In genomic region chr13:79901336-79901735, GRCh38 we compare ENCODE assay signal across 13 cellular contexts.
DNase-seq lines count a peak whose midpoint lies in the region; FAIRE-seq and TF ChIP-seq lines count a peak whose summit lies in the region.
"Had no signal": no experiment of that assay in that cellular context is flagged by ENCODE, and none has a peak within 500 bp of the region (broad histone marks: within the 10 kb centered on the region; RNA-seq: fewer than 3 reads in every experiment).

No MANE protein-coding gene starts in this region.

- TF ChIP-seq EP300 in esophagus muscularis mucosa (IDR thresholded peaks at IDR 0.05): no peak

- DNase-seq in D721Med (ENCODE audit: insufficient read length, low spot score) (no peak), MV-4-11 (lab: John Stamatoyannopoulos, UW) (peak; percentile 82), amniotic epithelial cell (ENCODE audit: low read depth) (peak; percentile 61), iPS-NIHi7 (ENCODE audit: extremely low spot score) (peak; percentile 29), esophagus muscularis mucosa (ENCODE audit: extremely low spot score) (no peak), osteoblast (ENCODE audit: insufficient read length, low spot score, missing footprints) (no peak), frontal cortex (ENCODE audit: low spot score in 2 of 2) (no peak), spleen (no peak)
- DNase-seq: activated CD4-positive, alpha-beta T cell treated with anti-CD3 and anti-CD28 coated beads, Interleukin-2, amount 10 ng/mL, durations not matched to agents 24 days and 14 days; activated naive CD4-positive, alpha-beta T cell treated with anti-CD3 and anti-CD28 coated beads, Interleukin-2, amount 10 ng/mL, durations not matched to agents 7 days and 5 days; CD4-positive, alpha-beta memory T cell; effector CD4-positive, alpha-beta T cell; NCI-H2081 treated with DMSO at 0.1 percent for 48 hours had no signal

- H3K79me2 ChIP-seq in osteoblast (ENCODE audit: insufficient read depth, low read length): no peaks in the 10 kb centered on the region

- H3K36me3 ChIP-seq in esophagus muscularis mucosa (no peaks in the 10 kb centered on the region), osteoblast (ENCODE audit: insufficient read depth, low read length) (no peaks in the 10 kb centered on the region), spleen (no peaks in the 10 kb centered on the region)

- TF ChIP-seq CTCF in D721Med (IDR thresholded peaks at IDR 0.05; ENCODE audit: insufficient read depth, missing control alignments) (peak; percentile 58), esophagus muscularis mucosa (IDR thresholded peaks at IDR 0.05) (no peak), osteoblast (IDR thresholded peaks at IDR 0.05; ENCODE audit: extremely low read depth, low read depth, low read length) (no peak), spleen (IDR thresholded peaks at IDR 0.05 in 8 of 11, conservative IDR thresholded peaks at IDR 0.05 in 3 of 11) (no peak)

- H3K4me1 ChIP-seq in esophagus muscularis mucosa: no peaks in the 10 kb centered on the region
- no peaks in the 10 kb centered on the region for H3K4me1 ChIP-seq in osteoblast (ENCODE audit: insufficient read depth, low read length)
- H3K4me1 ChIP-seq in spleen: peaks cover 0 to 5% (median 0%) of the 10 kb centered on the region in 6 donors

- WGBS in esophagus muscularis mucosa: 86% methylated on average over 5 of the region's 5 CpGs
- 69 to 84% (median 78%) methylated on average over 5 of the region's 5 CpGs for WGBS in spleen, 5 donors

- FAIRE-seq in D721Med (lab: Jason Lieb, UNC) (no peak), frontal cortex (lab: Jason Lieb, UNC) (no peak)

- no peak overlapping the region for H3K4me3 ChIP-seq in esophagus muscularis mucosa
- no peak overlapping the region for H3K4me3 ChIP-seq in osteoblast (ENCODE audit: insufficient read depth, low read length)
- no peak overlapping the region for H3K4me3 ChIP-seq in spleen

- no peak overlapping the region for H2AFZ ChIP-seq in osteoblast (ENCODE audit: low read length)

- H3K9me3 ChIP-seq in esophagus muscularis mucosa (no peaks in the 10 kb centered on the region), osteoblast (ENCODE audit: low read depth, low read length) (no peaks in the 10 kb centered on the region), spleen (no peaks in the 10 kb centered on the region)

- intact Hi-C loops in esophagus muscularis mucosa (cut with DNase I): no loop called here
- intact Hi-C loops in spleen (cut with DNase I; ENCODE audit: low total_unique reads): no loop called here

- no peak overlapping the region for H3K4me2 ChIP-seq in osteoblast (ENCODE audit: insufficient read depth, low read length)

- no peak overlapping the region for H3K27ac ChIP-seq in esophagus muscularis mucosa (replicated peaks in 1 of 4)
- H3K27ac ChIP-seq in osteoblast (ENCODE audit: low read depth, low read length): no peak overlapping the region
- peak overlapping the region in 1 of 8 donors; percentile 32 for H3K27ac ChIP-seq in spleen

- H4K20me1 ChIP-seq in osteoblast (ENCODE audit: insufficient read depth, low read length): no peaks in the 10 kb centered on the region

- H3K27me3 ChIP-seq in esophagus muscularis mucosa (no peaks in the 10 kb centered on the region), osteoblast (ENCODE audit: insufficient read depth, low read length) (no peaks in the 10 kb centered on the region), spleen (replicated peaks in 1 of 7) (no peaks in the 10 kb centered on the region)

- TF ChIP-seq POLR2A in esophagus muscularis mucosa (IDR thresholded peaks at IDR 0.05; ENCODE audit: low read depth): no peak
- no peak for TF ChIP-seq POLR2A in spleen (IDR thresholded peaks at IDR 0.05)

Comparison
In these comparisons a context has a peak if more than half of its experiments do, and no peak if none do; other contexts are left out.
1. DNase-seq: peak in MV-4-11 (single experiment), amniotic epithelial cell (single experiment) and iPS-NIHi7 (single experiment); none in D721Med (single experiment), esophagus muscularis mucosa (single experiment), osteoblast (single experiment), frontal cortex (0 of 2) and spleen (single experiment).